18 cellular contexts compared by ENCODE assay signal in genomic region chr9:134682651-134683364, GRCh38. TPM values are rescaled to one million over a fixed set of nuclear protein-coding genes. Genes with fewer than 3 reads are reported as not detected.
"Had no signal": no experiment of that assay in that cellular context is flagged by ENCODE, and none has a peak within 500 bp of the region (broad histone marks: within the 10 kb centered on the region; RNA-seq: fewer than 3 reads in every experiment).

No MANE protein-coding gene starts in this region.

- H3K27ac ChIP-seq: brain microvascular endothelial cell, ovary had no signal

- H3K4me3 ChIP-seq: ovary, skin epidermis had no signal

- ATAC-seq: left colon; natural killer cell treated with Interleukin-12 subunit alpha and Interleukin-12 subunit beta and Interleukin-15 and Interleukin-18, amount 100 ng/mL, for 72 hours; stimulated activated effector memory CD8-positive, alpha-beta T cell treated with anti-CD3 and anti-CD28 coated beads, Interleukin-12 subunit alpha, Interleukin-12 subunit beta, amount 100 ng/mL, for 72 hours; T-helper 17 cell had no signal

- H3K27me3 ChIP-seq: brain microvascular endothelial cell, ovary had no signal

- H3K36me3 ChIP-seq: ovary had no signal

- DNase-seq: activated B cell treated with CpG ODN at 0.5 μM for 24 hours; activated CD4-positive, alpha-beta T cell treated with anti-CD3 and anti-CD28 coated beads, Interleukin-2, amount 10 ng/mL, durations not matched to agents 24 days and 14 days; activated CD8-positive, alpha-beta memory T cell treated with anti-CD3 and anti-CD28 coated beads for 24 hours; activated naive CD4-positive, alpha-beta T cell treated with anti-CD3 and anti-CD28 coated beads, Interleukin-2, amount 10 ng/mL, durations not matched to agents 7 days and 5 days; activated T-cell treated with anti-CD3 and anti-CD28 coated beads for 4 hours; brain microvascular endothelial cell; cerebellar nuclear complex; dermis blood vessel endothelial cell; hypothalamus; left colon; mesenchymal stem cell; substantia nigra; T-helper 17 cell had no signal

- H3K9me3 ChIP-seq: ovary had no signal

RNA-seq across cellular contexts. Expression of gene COL5A1, which starts 41.2 kb away (rescaled TPM):
- total RNA-seq: activated CD4-positive, alpha-beta T cell treated with anti-CD3 and anti-CD28 coated beads, Interleukin-2, amount 10 ng/mL, durations not matched to agents 24 days and 14 days; activated T-helper 2 cell treated with anti-CD3 and anti-CD28 coated beads, Interferon-gamma antibody, Interleukin-2, Interleukin-4, amounts not matched to agents 10 μg/mL and 5 μg/mL and 100 μg/mL, durations not matched to agents 14 hours and 24 hours and 36 hours; natural killer cell treated with Interleukin-12 subunit alpha and Interleukin-12 subunit beta and Interleukin-15 and Interleukin-18, amount 100 ng/mL, for 72 hours had no signal
